ENCODE assay signal across 1 cellular context in the genomic region with DNA sequence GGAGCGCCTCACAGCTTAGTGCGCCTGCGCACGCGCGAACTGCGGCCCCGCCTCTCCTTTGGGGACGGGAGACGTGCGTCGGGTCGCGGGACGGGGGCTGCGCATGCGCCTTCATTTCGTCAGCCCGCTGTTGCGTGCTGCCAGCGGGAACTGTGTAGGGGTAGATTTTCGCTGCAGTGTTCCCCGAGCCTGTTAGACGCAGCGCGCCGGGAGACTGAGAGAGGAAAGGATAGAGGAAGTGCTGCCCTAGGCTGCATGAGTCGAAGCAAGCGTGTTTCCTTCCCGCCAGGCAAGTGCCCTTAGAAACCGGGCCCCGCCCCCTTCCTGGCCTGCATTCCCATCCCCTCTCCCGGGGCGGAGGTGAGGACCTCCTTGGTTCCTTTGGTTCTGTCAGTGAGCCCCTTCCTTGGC.
TF ChIP-seq lines count a peak whose summit lies in the region.

No MANE protein-coding gene starts in this region.

TF ChIP-seq in HepG2, 621 proteins besides CTCF, POLR2A, EP300 and RAD21 (continued from another document and continues in another):
- peak; percentile 53; the same call in 1 of the 2 replicates for TF ChIP-seq GABPB1 (CRISPR knock-in tag; IDR thresholded peaks at IDR 0.05)
- no peak for TF ChIP-seq ZNF549 (CRISPR knock-in tag; IDR thresholded peaks at IDR 0.05)
- TF ChIP-seq, protein P1, sequence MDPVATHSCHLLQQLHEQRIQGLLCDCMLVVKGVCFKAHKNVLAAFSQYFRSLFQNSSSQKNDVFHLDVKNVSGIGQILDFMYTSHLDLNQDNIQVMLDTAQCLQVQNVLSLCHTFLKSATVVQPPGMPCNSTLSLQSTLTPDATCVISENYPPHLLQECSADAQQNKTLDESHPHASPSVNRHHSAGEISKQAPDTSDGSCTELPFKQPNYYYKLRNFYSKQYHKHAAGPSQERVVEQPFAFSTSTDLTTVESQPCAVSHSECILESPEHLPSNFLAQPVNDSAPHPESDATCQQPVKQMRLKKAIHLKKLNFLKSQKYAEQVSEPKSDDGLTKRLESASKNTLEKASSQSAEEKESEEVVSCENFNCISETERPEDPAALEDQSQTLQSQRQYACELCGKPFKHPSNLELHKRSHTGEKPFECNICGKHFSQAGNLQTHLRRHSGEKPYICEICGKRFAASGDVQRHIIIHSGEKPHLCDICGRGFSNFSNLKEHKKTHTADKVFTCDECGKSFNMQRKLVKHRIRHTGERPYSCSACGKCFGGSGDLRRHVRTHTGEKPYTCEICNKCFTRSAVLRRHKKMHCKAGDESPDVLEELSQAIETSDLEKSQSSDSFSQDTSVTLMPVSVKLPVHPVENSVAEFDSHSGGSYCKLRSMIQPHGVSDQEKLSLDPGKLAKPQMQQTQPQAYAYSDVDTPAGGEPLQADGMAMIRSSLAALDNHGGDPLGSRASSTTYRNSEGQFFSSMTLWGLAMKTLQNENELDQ (CRISPR knock-in tag; IDR thresholded peaks at IDR 0.05; ENCODE audit: borderline replicate concordance): 0 out of 2 replicates have a peak, but pooled peaks have one; percentile 39
- peak; percentile 38; the same call in 1 of the 2 replicates for TF ChIP-seq ETV5 (CRISPR knock-in tag; IDR thresholded peaks at IDR 0.05; ENCODE audit: borderline replicate concordance)
- 0 out of 2 replicates have a peak, but pooled peaks have one; percentile 14 for TF ChIP-seq ZNF224 (CRISPR knock-in tag; IDR thresholded peaks at IDR 0.05)
- TF ChIP-seq, protein P2, sequence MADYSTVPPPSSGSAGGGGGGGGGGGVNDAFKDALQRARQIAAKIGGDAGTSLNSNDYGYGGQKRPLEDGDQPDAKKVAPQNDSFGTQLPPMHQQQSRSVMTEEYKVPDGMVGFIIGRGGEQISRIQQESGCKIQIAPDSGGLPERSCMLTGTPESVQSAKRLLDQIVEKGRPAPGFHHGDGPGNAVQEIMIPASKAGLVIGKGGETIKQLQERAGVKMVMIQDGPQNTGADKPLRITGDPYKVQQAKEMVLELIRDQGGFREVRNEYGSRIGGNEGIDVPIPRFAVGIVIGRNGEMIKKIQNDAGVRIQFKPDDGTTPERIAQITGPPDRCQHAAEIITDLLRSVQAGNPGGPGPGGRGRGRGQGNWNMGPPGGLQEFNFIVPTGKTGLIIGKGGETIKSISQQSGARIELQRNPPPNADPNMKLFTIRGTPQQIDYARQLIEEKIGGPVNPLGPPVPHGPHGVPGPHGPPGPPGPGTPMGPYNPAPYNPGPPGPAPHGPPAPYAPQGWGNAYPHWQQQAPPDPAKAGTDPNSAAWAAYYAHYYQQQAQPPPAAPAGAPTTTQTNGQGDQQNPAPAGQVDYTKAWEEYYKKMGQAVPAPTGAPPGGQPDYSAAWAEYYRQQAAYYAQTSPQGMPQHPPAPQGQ (CRISPR knock-in tag; IDR thresholded peaks at IDR 0.05; ENCODE audit: borderline replicate concordance): peak; percentile 46; the same call in 1 of the 2 replicates
- peak; percentile 46 for TF ChIP-seq ELF1 (CRISPR knock-in tag; IDR thresholded peaks at IDR 0.05)
- TF ChIP-seq, protein P3, sequence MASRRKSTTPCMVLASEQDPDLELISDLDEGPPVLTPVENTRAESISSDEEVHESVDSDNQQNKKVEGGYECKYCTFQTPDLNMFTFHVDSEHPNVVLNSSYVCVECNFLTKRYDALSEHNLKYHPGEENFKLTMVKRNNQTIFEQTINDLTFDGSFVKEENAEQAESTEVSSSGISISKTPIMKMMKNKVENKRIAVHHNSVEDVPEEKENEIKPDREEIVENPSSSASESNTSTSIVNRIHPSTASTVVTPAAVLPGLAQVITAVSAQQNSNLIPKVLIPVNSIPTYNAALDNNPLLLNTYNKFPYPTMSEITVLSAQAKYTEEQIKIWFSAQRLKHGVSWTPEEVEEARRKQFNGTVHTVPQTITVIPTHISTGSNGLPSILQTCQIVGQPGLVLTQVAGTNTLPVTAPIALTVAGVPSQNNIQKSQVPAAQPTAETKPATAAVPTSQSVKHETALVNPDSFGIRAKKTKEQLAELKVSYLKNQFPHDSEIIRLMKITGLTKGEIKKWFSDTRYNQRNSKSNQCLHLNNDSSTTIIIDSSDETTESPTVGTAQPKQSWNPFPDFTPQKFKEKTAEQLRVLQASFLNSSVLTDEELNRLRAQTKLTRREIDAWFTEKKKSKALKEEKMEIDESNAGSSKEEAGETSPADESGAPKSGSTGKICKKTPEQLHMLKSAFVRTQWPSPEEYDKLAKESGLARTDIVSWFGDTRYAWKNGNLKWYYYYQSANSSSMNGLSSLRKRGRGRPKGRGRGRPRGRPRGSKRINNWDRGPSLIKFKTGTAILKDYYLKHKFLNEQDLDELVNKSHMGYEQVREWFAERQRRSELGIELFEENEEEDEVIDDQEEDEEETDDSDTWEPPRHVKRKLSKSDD (CRISPR knock-in tag; IDR thresholded peaks at IDR 0.05; ENCODE audit: low read depth): no peak
- TF ChIP-seq ZNF33B (CRISPR knock-in tag; IDR thresholded peaks at IDR 0.05): peak; percentile 22; the same call in 1 of the 2 replicates
- no peak; the same call in 1 of the 2 replicates for TF ChIP-seq KDM3A (CRISPR knock-in tag; IDR thresholded peaks at IDR 0.05; ENCODE audit: low read depth)
- TF ChIP-seq, protein P4, sequence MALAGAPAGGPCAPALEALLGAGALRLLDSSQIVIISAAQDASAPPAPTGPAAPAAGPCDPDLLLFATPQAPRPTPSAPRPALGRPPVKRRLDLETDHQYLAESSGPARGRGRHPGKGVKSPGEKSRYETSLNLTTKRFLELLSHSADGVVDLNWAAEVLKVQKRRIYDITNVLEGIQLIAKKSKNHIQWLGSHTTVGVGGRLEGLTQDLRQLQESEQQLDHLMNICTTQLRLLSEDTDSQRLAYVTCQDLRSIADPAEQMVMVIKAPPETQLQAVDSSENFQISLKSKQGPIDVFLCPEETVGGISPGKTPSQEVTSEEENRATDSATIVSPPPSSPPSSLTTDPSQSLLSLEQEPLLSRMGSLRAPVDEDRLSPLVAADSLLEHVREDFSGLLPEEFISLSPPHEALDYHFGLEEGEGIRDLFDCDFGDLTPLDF (CRISPR knock-in tag; IDR thresholded peaks at IDR 0.05): peak; percentile 53; the same call in 1 of the 2 replicates
- TF ChIP-seq, protein P5, sequence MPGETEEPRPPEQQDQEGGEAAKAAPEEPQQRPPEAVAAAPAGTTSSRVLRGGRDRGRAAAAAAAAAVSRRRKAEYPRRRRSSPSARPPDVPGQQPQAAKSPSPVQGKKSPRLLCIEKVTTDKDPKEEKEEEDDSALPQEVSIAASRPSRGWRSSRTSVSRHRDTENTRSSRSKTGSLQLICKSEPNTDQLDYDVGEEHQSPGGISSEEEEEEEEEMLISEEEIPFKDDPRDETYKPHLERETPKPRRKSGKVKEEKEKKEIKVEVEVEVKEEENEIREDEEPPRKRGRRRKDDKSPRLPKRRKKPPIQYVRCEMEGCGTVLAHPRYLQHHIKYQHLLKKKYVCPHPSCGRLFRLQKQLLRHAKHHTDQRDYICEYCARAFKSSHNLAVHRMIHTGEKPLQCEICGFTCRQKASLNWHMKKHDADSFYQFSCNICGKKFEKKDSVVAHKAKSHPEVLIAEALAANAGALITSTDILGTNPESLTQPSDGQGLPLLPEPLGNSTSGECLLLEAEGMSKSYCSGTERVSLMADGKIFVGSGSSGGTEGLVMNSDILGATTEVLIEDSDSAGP (CRISPR knock-in tag; IDR thresholded peaks at IDR 0.05; ENCODE audit: borderline replicate concordance): peak; percentile 74
- 0 out of 2 replicates have a peak, but pooled peaks have one; percentile 28 for TF ChIP-seq RNF2 (conservative IDR thresholded peaks at IDR 0.05; ENCODE audit: low read depth)
- TF ChIP-seq, protein P6, sequence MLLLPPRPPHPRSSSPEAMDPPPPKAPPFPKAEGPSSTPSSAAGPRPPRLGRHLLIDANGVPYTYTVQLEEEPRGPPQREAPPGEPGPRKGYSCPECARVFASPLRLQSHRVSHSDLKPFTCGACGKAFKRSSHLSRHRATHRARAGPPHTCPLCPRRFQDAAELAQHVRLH (CRISPR knock-in tag; IDR thresholded peaks at IDR 0.05; ENCODE audit: borderline replicate concordance, low read depth): peak; percentile 42; the same call in 1 of the 2 replicates
- peak; percentile 35 for TF ChIP-seq TAF15 (IDR thresholded peaks at IDR 0.05; ENCODE audit: low read depth, low read length, poor library complexity, severe bottlenecking)
- peak; percentile 16; the same call in 1 of the 2 replicates for TF ChIP-seq ZMAT3 (CRISPR knock-in tag; conservative IDR thresholded peaks at IDR 0.05)
- TF ChIP-seq, protein P7, sequence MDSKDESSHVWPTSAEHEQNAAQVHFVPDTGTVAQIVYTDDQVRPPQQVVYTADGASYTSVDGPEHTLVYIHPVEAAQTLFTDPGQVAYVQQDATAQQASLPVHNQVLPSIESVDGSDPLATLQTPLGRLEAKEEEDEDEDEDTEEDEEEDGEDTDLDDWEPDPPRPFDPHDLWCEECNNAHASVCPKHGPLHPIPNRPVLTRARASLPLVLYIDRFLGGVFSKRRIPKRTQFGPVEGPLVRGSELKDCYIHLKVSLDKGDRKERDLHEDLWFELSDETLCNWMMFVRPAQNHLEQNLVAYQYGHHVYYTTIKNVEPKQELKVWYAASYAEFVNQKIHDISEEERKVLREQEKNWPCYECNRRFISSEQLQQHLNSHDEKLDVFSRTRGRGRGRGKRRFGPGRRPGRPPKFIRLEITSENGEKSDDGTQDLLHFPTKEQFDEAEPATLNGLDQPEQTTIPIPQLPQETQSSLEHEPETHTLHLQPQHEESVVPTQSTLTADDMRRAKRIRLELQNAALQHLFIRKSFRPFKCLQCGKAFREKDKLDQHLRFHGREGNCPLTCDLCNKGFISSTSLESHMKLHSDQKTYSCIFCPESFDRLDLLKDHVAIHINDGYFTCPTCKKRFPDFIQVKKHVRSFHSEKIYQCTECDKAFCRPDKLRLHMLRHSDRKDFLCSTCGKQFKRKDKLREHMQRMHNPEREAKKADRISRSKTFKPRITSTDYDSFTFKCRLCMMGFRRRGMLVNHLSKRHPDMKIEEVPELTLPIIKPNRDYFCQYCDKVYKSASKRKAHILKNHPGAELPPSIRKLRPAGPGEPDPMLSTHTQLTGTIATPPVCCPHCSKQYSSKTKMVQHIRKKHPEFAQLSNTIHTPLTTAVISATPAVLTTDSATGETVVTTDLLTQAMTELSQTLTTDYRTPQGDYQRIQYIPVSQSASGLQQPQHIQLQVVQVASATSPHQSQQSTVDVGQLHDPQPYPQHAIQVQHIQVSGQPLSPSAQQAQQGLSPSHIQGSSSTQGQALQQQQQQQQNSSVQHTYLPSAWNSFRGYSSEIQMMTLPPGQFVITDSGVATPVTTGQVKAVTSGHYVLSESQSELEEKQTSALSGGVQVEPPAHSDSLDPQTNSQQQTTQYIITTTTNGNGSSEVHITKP (CRISPR knock-in tag; IDR thresholded peaks at IDR 0.05; ENCODE audit: low read depth): 0 out of 2 replicates have a peak, but pooled peaks have one; percentile 48
- peak; percentile 55 for TF ChIP-seq ZMYM4 (CRISPR knock-in tag; IDR thresholded peaks at IDR 0.05)
- TF ChIP-seq, protein P8, sequence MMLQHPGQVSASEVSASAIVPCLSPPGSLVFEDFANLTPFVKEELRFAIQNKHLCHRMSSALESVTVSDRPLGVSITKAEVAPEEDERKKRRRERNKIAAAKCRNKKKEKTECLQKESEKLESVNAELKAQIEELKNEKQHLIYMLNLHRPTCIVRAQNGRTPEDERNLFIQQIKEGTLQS (CRISPR knock-in tag; IDR thresholded peaks at IDR 0.05): peak; percentile 55; the same call in 1 of the 2 replicates
- 0 out of 2 replicates have a peak, but pooled peaks have one; percentile 36 for TF ChIP-seq MAF1 (CRISPR knock-in tag; IDR thresholded peaks at IDR 0.05; ENCODE audit: borderline replicate concordance)
- TF ChIP-seq CREB1 (IDR thresholded peaks at IDR 0.05): peak; percentile 58; the same call in 1 of the 2 replicates
- TF ChIP-seq CREB1 (CRISPR knock-in tag; IDR thresholded peaks at IDR 0.05): peak; percentile 33
- peak; percentile 58; the same call in 1 of the 2 replicates for TF ChIP-seq SMAD3 (CRISPR knock-in tag; IDR thresholded peaks at IDR 0.05)
- TF ChIP-seq TOPORS (CRISPR knock-in tag; IDR thresholded peaks at IDR 0.05): no peak
- peak; percentile 18; the same call in 1 of the 2 replicates for TF ChIP-seq RXRB (CRISPR knock-in tag; IDR thresholded peaks at IDR 0.05; ENCODE audit: borderline replicate concordance)
- no peak for TF ChIP-seq LCORL (IDR thresholded peaks at IDR 0.05)
- peak; percentile 3; the same call in 1 of the 2 replicates for TF ChIP-seq LCORL (CRISPR knock-in tag; IDR thresholded peaks at IDR 0.05)
- peak; percentile 59; the same call in 1 of the 2 replicates for TF ChIP-seq SMAD1 (CRISPR knock-in tag; IDR thresholded peaks at IDR 0.05; ENCODE audit: borderline replicate concordance, low read depth)
- TF ChIP-seq, protein P9, sequence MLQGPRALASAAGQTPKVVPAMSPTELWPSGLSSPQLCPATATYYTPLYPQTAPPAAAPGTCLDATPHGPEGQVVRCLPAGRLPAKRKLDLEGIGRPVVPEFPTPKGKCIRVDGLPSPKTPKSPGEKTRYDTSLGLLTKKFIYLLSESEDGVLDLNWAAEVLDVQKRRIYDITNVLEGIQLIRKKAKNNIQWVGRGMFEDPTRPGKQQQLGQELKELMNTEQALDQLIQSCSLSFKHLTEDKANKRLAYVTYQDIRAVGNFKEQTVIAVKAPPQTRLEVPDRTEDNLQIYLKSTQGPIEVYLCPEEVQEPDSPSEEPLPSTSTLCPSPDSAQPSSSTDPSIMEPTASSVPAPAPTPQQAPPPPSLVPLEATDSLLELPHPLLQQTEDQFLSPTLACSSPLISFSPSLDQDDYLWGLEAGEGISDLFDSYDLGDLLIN (CRISPR knock-in tag; IDR thresholded peaks at IDR 0.05; ENCODE audit: borderline replicate concordance): peak; percentile 34; the same call in 1 of the 2 replicates
- TF ChIP-seq, protein P10, sequence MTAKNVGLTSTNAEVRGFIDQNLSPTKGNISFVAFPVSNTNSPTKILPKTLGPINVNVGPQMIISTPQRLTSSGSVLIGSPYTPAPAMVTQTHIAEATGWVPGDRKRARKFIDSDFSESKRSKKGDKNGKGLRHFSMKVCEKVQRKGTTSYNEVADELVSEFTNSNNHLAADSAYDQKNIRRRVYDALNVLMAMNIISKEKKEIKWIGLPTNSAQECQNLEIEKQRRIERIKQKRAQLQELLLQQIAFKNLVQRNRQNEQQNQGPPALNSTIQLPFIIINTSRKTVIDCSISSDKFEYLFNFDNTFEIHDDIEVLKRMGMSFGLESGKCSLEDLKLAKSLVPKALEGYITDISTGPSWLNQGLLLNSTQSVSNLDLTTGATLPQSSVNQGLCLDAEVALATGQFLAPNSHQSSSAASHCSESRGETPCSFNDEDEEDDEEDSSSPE (CRISPR knock-in tag; IDR thresholded peaks at IDR 0.05): peak; percentile 70
- TF ChIP-seq ZBTB42 (CRISPR knock-in tag; IDR thresholded peaks at IDR 0.05): no peak
- TF ChIP-seq KAT8 (CRISPR knock-in tag; IDR thresholded peaks at IDR 0.05): peak; percentile 67
- TF ChIP-seq HNF4G (IDR thresholded peaks at IDR 0.05; ENCODE audit: borderline replicate concordance, low read depth, low read length): no peak
- TF ChIP-seq HNF4G (CRISPR knock-in tag; IDR thresholded peaks at IDR 0.05; ENCODE audit: borderline replicate concordance, low read depth): peak; percentile 47; the same call in 1 of the 2 replicates
- peak; percentile 40; the same call in 1 of the 2 replicates for TF ChIP-seq TARDBP (CRISPR knock-in tag; IDR thresholded peaks at IDR 0.05)
- 0 out of 2 replicates have a peak, but pooled peaks have one; percentile 13 for TF ChIP-seq ESRRA (CRISPR knock-in tag; IDR thresholded peaks at IDR 0.05; ENCODE audit: low read depth)
- TF ChIP-seq AHR (CRISPR knock-in tag; IDR thresholded peaks at IDR 0.05): 0 out of 2 replicates have a peak, but pooled peaks have one; percentile 29
- TF ChIP-seq ZNF20 (CRISPR knock-in tag; IDR thresholded peaks at IDR 0.05): no peak
